Comparison of ENCODE assay signal across 10 cellular contexts in genomic region chr17:76267051-76267576, GRCh38. TPM values are rescaled to one million over a fixed set of nuclear protein-coding genes. Genes with fewer than 3 reads are reported as not detected.
A peak's percentile ranks its signal among the peaks of the same experiment; 100 is the strongest.
DNase-seq lines count a peak whose midpoint lies in the region; ATAC-seq, FAIRE-seq and TF ChIP-seq lines count a peak whose summit lies in the region.
"Had no signal": no experiment of that assay in that cellular context is flagged by ENCODE, and none has a peak within 500 bp of the region (broad histone marks: within the 10 kb centered on the region; RNA-seq: fewer than 3 reads in every experiment).

No MANE protein-coding gene starts in this region.

- H2BK20ac ChIP-seq in H1 (ENCODE audit: low read length), result no peak overlapping the region

- WGBS in H1 (ENCODE audit: extremely low coverage in 1 of 2, insufficient coverage in 1 of 2, insufficient read length in 1 of 2, insufficient replicate concordance in 2 of 2, low coverage in 1 of 2, low lambda C conversion rate in 2 of 2, missing lambda C conversion rate in 1 of 2), 2 experiments, result 86% methylated on average over 4 of the region's 4 CpGs; no CpG with 5 or more reads in 1 of the 2 experiments

- TF ChIP-seq EP300 in H1 (IDR thresholded peaks at IDR 0.05; ENCODE audit: borderline replicate concordance in 1 of 2, low read depth in 2 of 2, low read length in 2 of 2), result no peak

- H4K91ac ChIP-seq in H1 (replicated peaks; ENCODE audit: insufficient read length, low read length), result no peak overlapping the region

- no peaks in the 10 kb centered on the region for H3K23me2 ChIP-seq in H1 (ENCODE audit: low read depth, low read length)

- DNase-seq in CD8-positive, alpha-beta memory T cell, result no peak
- DNase-seq in PC-3, result no peak
- DNase-seq in H1 (ENCODE audit: low read depth in 1 of 2, low spot score in 2 of 2), result no peak
- DNase-seq in activated CD4-positive, alpha-beta T cell treated with anti-CD3 and anti-CD28 coated beads for 4 hours, result no peak
- DNase-seq: SHP77 treated with DMSO at 0.1 percent for 48 hours had no signal

- H3K9ac ChIP-seq in PC-3 (ENCODE audit: low read length), result peak overlapping the region; percentile 82
- H3K9ac ChIP-seq in H1 (replicated peaks in 1 of 4; ENCODE audit: extremely low read depth in 1 of 4, low read depth in 3 of 4, low read length in 3 of 4), result no peak overlapping the region

- no peak overlapping the region for H4K8ac ChIP-seq in H1 (ENCODE audit: extremely low read depth, insufficient read depth, low read length)

- peaks cover 26% of the 10 kb centered on the region for H3K36me3 ChIP-seq in CD8-positive, alpha-beta memory T cell (ENCODE audit: insufficient read depth, low read length)
- H3K36me3 ChIP-seq in PC-3 (ENCODE audit: low read depth, low read length) (peaks cover 10% of the 10 kb centered on the region; the same call in 1 of the 2 replicates), H1 (ENCODE audit: control insufficient read depth in 2 of 4, insufficient read depth in 4 of 4, low read length in 3 of 4) (no peaks in the 10 kb centered on the region), neutrophil (peaks cover 36% of the 10 kb centered on the region)

- H3K4me1 ChIP-seq in CD8-positive, alpha-beta memory T cell (ENCODE audit: insufficient read depth, low read length), result peaks cover 79% of the 10 kb centered on the region
- H3K4me1 ChIP-seq in PC-3 (ENCODE audit: insufficient read depth, low read length), result peaks cover 44% of the 10 kb centered on the region
- H3K4me1 ChIP-seq in H1 (replicated peaks in 1 of 4; ENCODE audit: control insufficient read depth in 3 of 4, insufficient read depth in 4 of 4, low read length in 3 of 4), result peaks cover 5 to 23% (median 15%) of the 10 kb centered on the region in 4 experiments
- H3K4me1 ChIP-seq in neutrophil (ENCODE audit: control insufficient read depth in 1 of 2, insufficient read depth in 1 of 2, low read depth in 1 of 2, low read length in 1 of 2), result peaks cover 80 to 83% of the 10 kb centered on the region in 2 experiments

- H2BK15ac ChIP-seq in H1 (ENCODE audit: low read length), result no peak overlapping the region

- peaks cover 45% of the 10 kb centered on the region for H3K79me2 ChIP-seq in PC-3 (ENCODE audit: low read length)
- peaks cover 3 to 24% of the 10 kb centered on the region in 2 experiments; a peak in 3 of 4 replicates for H3K79me2 ChIP-seq in H1 (ENCODE audit: control insufficient read depth in 1 of 2, insufficient read depth in 2 of 2, low read length in 2 of 2)

- intact Hi-C loops in PC-3 (cut with micrococcal nuclease), result loop anchor here (10.0 kb wide), 1 partner anchor 162 kb away; the partner anchor contains the start of gene EXOC7

- peak overlapping the region; percentile 30; the same call in 1 of the 2 replicates for H2BK12ac ChIP-seq in H1 (ENCODE audit: low read depth, low read length)

- no peak for TF ChIP-seq CTCF in PC-3 (conservative IDR thresholded peaks at IDR 0.05; ENCODE audit: low read depth, low read length)
- TF ChIP-seq CTCF in H1 (IDR thresholded peaks at IDR 0.05; ENCODE audit: control extremely low read depth in 1 of 3, insufficient read depth in 1 of 3, low read depth in 1 of 3, low read length in 3 of 3), result no peak
- TF ChIP-seq CTCF in neutrophil (IDR thresholded peaks at IDR 0.05), result no peak

- no peaks in the 10 kb centered on the region for H3K9me3 Mint-ChIP-seq in CD8-positive, alpha-beta memory T cell

- no peak for TF ChIP-seq RAD21 in H1 (IDR thresholded peaks at IDR 0.05 in 1 of 2, conservative IDR thresholded peaks at IDR 0.05 in 1 of 2; ENCODE audit: low read depth in 2 of 2, low read length in 2 of 2)

- H3F3A ChIP-seq in PC-3 (ENCODE audit: low read length, unreplicated experiment), result no peaks in the 10 kb centered on the region

- CTCF ChIA-PET in CD8-positive, alpha-beta memory T cell (lab: Charles Lee), result interaction anchor here (1.0 to 7.3 kb wide), 7 partner anchors 13 to 146 kb away, joined by 3 to 50 read pairs (median 6); no protein-coding TSS in a partner anchor
- CTCF ChIA-PET in PC-3 (lab: Charles Lee), result no interaction called here
- CTCF ChIA-PET in H1 (lab: Charles Lee; ENCODE audit: partially characterized antibody), result interaction anchor here (0.6 to 6.2 kb wide), 8 partner anchors 11 to 178 kb away, joined by 3 to 63 read pairs (median 3); no protein-coding TSS in a partner anchor

- peak overlapping the region; percentile 93 for H3K4me2 ChIP-seq in PC-3 (ENCODE audit: low read length)
- H3K4me2 ChIP-seq in H1 (ENCODE audit: insufficient read depth in 1 of 2, low read depth in 2 of 2, low read length in 2 of 2), result peak overlapping the region; percentile 70 to 77

- ATAC-seq in PC-3 (no peak), GM21447 (IDR thresholded peaks at IDR 0.05; ENCODE audit: unreplicated experiment) (no peak), HG02981 (IDR thresholded peaks at IDR 0.05; ENCODE audit: unreplicated experiment) (no peak), HG03097 (IDR thresholded peaks at IDR 0.05; ENCODE audit: low FRiP score, unreplicated experiment) (no peak)
- ATAC-seq: mucosa of descending colon had no signal

- H3K4me1 Mint-ChIP-seq in CD8-positive, alpha-beta memory T cell, result peaks cover 64 to 78% (median 64%) of the 10 kb centered on the region in 3 donors

- no peak overlapping the region for H3K56ac ChIP-seq in H1 (replicated peaks; ENCODE audit: insufficient read length, low read depth, low read length)

- peak overlapping the region; percentile 87 for H3K4me3 ChIP-seq in CD8-positive, alpha-beta memory T cell (ENCODE audit: low read length)
- H3K4me3 ChIP-seq in PC-3 (ENCODE audit: low read length), result peak overlapping the region; percentile 77
- peak overlapping the region in 1 of 4 experiments; percentile 82; a peak in 3 of 8 replicates for H3K4me3 ChIP-seq in H1 (ENCODE audit: extremely low read depth in 1 of 4, insufficient read depth in 2 of 4, low read depth in 3 of 4, low read length in 4 of 4)
- peak overlapping the region; percentile 98 to 99 for H3K4me3 ChIP-seq in neutrophil (ENCODE audit: low read depth in 1 of 2, low read length in 1 of 2)

- peak overlapping the region; percentile 88 to 96 (median 91) for H3K4me3 Mint-ChIP-seq in CD8-positive, alpha-beta memory T cell

- no peak overlapping the region for H3K4ac ChIP-seq in H1 (replicated peaks; ENCODE audit: insufficient read length, low read depth, low read length)

- no peak overlapping the region for H2BK5ac ChIP-seq in H1 (ENCODE audit: low read depth, low read length)

- POLR2A ChIA-PET in CD8-positive, alpha-beta memory T cell (lab: Charles Lee), result interaction anchor here (0.5 to 6.4 kb wide), 19 partner anchors 9 to 192 kb away, joined by 3 to 34 read pairs (median 4); partner anchors contain the start of genes EXOC7, FOXJ1 and RNF157
- POLR2A ChIA-PET in PC-3 (lab: Charles Lee; ENCODE audit: unreplicated experiment) (no interaction called here), H1 (lab: Charles Lee; ENCODE audit: partially characterized antibody) (interaction anchor here (0.9 to 2.0 kb wide), 6 partner anchors 10 to 110 kb away, joined by 3 to 6 read pairs (median 4); no protein-coding TSS in a partner anchor)

- H3K9me3 ChIP-seq in CD8-positive, alpha-beta memory T cell (ENCODE audit: low read length), result no peaks in the 10 kb centered on the region
- H3K9me3 ChIP-seq in PC-3 (ENCODE audit: low read length), result no peaks in the 10 kb centered on the region
- H3K9me3 ChIP-seq in H1 (ENCODE audit: insufficient read depth in 2 of 2, low read depth in 1 of 2, low read length in 1 of 2), result no peaks in the 10 kb centered on the region
- no peaks in the 10 kb centered on the region for H3K9me3 ChIP-seq in neutrophil
- H3K9me3 ChIP-seq: mucosa of descending colon had no signal

- BruUV-seq in PC-3 (replicated peaks; lab: Mats Ljungman, UMichigan), result no TSS peak

- H3K9me2 ChIP-seq in PC-3 (replicated peaks; ENCODE audit: low read length), result no peaks in the 10 kb centered on the region

- no peak overlapping the region for H4K5ac ChIP-seq in H1 (ENCODE audit: insufficient read length, low read depth, low read length)

- FAIRE-seq in H1 (lab: Jason Lieb, UNC), result no peak

- H3K27ac ChIP-seq in CD8-positive, alpha-beta memory T cell (ENCODE audit: low read depth, low read length), result peak overlapping the region; percentile 79
- H3K27ac ChIP-seq in PC-3 (ENCODE audit: low read length) (no peak overlapping the region), H1 (ENCODE audit: low read depth, low read length) (no peak overlapping the region), neutrophil (peak overlapping the region; percentile 96)

- H3K36me3 Mint-ChIP-seq in CD8-positive, alpha-beta memory T cell, result peaks cover 0 to 35% (median 6%) of the 10 kb centered on the region in 3 donors

- H4K20me1 ChIP-seq in PC-3 (ENCODE audit: low read length) (peaks cover 11% of the 10 kb centered on the region; the same call in 1 of the 2 replicates), H1 (replicated peaks in 1 of 2; ENCODE audit: control insufficient read depth in 1 of 2, insufficient read depth in 2 of 2, low read length in 2 of 2) (no peaks in the 10 kb centered on the region)

- 0 out of 3 replicates have a peak, but pooled peaks of 1 of the 2 experiments have one; percentile 6 for TF ChIP-seq POLR2A in H1 (IDR thresholded peaks at IDR 0.05; ENCODE audit: control extremely low read depth in 1 of 2, low read depth in 2 of 2, low read length in 2 of 2)

- peaks cover 2% of the 10 kb centered on the region; the same call in 1 of the 2 replicates for H3K79me1 ChIP-seq in H1 (ENCODE audit: low read depth, low read length)

- no peak overlapping the region for H3K18ac ChIP-seq in H1 (ENCODE audit: extremely low read depth, low read length)

- H3K23ac ChIP-seq in H1 (ENCODE audit: insufficient read length), result no peak overlapping the region

- peak overlapping the region; percentile 79; the same call in 1 of the 2 replicates for H2AK5ac ChIP-seq in H1 (ENCODE audit: low read depth, low read length)

- H3K14ac ChIP-seq in H1 (ENCODE audit: insufficient read length), result no peak overlapping the region

- peak overlapping the region; percentile 90 to 100 (median 98) for H3K27ac Mint-ChIP-seq in CD8-positive, alpha-beta memory T cell

- H3K27me3 ChIP-seq in CD8-positive, alpha-beta memory T cell (ENCODE audit: insufficient read depth, low read length, poor library complexity, severe bottlenecking), result no peaks in the 10 kb centered on the region
- H3K27me3 ChIP-seq in PC-3 (ENCODE audit: low read length) (no peaks in the 10 kb centered on the region), H1 (replicated peaks in 1 of 4; ENCODE audit: control insufficient read depth in 3 of 4, extremely low read depth in 1 of 4, insufficient read depth in 3 of 4, low read length in 3 of 4) (no peaks in the 10 kb centered on the region), neutrophil (no peaks in the 10 kb centered on the region)

- no peak overlapping the region for H2AFZ ChIP-seq in PC-3 (ENCODE audit: low read length)
- no peak overlapping the region for H2AFZ ChIP-seq in H1 (ENCODE audit: low read length)

- no peak overlapping the region for H2BK120ac ChIP-seq in H1 (replicated peaks; ENCODE audit: low read depth, low read length)

- no peaks in the 10 kb centered on the region for H3K27me3 Mint-ChIP-seq in CD8-positive, alpha-beta memory T cell

RNA-seq across cellular contexts. Expression of gene UBALD2, which starts 2.0 kb away (rescaled TPM):
- total RNA-seq in CD8-positive, alpha-beta memory T cell, result 100 to 1,000 TPM; 125 to 133 TPM
- 8.7 TPM for polyA plus RNA-seq in CD8-positive, alpha-beta memory T cell
- total RNA-seq in PC-3 (2014; rRNA removed), result 59.5 and 63.5 TPM in 2 replicates
- total RNA-seq in H1 (2021; fragmentation: NEBNext Ultra II Directional; extraction: Animal tissue kit (Norgen Biotek cat#: 25700)), result 22.6 and 25.6 TPM in 2 replicates
- polyA plus RNA-seq in H1 (2011; rRNA removed), result 17.8 and 26.8 TPM in 2 replicates
- 11.6 TPM for polyA plus RNA-seq in H1 (2011; cell fraction: cytosol; rRNA removed)
- polyA plus RNA-seq in H1 (2011; cell fraction: nucleus; rRNA removed), result 20.6 TPM
- 6.2 to 22.1 TPM (median 14.0 TPM) in 4 replicates for polyA plus RNA-seq in H1 (2012, experiment 1 of 2)
- polyA plus RNA-seq in H1 (2012, experiment 2 of 2), result 27.4 TPM
- 22.2 TPM for polyA plus RNA-seq in H1 (2013, experiment 1 of 2)
- polyA plus RNA-seq in H1 (2013, experiment 2 of 2), result 20.6 TPM
- 4.8 and 7.9 TPM in 2 replicates for polyA minus RNA-seq in H1 (2011; rRNA and poly(A)+ RNA removed)
- polyA minus RNA-seq in H1 (2011; cell fraction: cytosol; rRNA and poly(A)+ RNA removed), result 26.6 TPM
- 13.2 TPM for polyA minus RNA-seq in H1 (2011; cell fraction: nucleus; rRNA and poly(A)+ RNA removed)

RNA-seq across cellular contexts. Expression of gene RNF157, which starts 26.8 kb away (rescaled TPM):
- 10 to 100 TPM; 13.9 TPM for total RNA-seq in CD8-positive, alpha-beta memory T cell
- 10.7 TPM for polyA plus RNA-seq in CD8-positive, alpha-beta memory T cell
- total RNA-seq in PC-3 (2014; rRNA removed), result 7.3 and 7.4 TPM in 2 replicates
- 13.4 and 14.9 TPM in 2 replicates for total RNA-seq in H1 (2021; fragmentation: NEBNext Ultra II Directional; extraction: Animal tissue kit (Norgen Biotek cat#: 25700))
- 16.7 and 20.2 TPM in 2 replicates for polyA plus RNA-seq in H1 (2011; rRNA removed)
- 15.2 TPM for polyA plus RNA-seq in H1 (2011; cell fraction: cytosol; rRNA removed)
- polyA plus RNA-seq in H1 (2011; cell fraction: nucleus; rRNA removed), result 17.4 TPM
- polyA plus RNA-seq in H1 (2012, experiment 1 of 2), result 13.0 to 30.8 TPM (median 18.2 TPM) in 4 replicates
- 10.9 TPM for polyA plus RNA-seq in H1 (2012, experiment 2 of 2)
- polyA plus RNA-seq in H1 (2013, experiment 1 of 2), result 9.3 TPM
- polyA plus RNA-seq in H1 (2013, experiment 2 of 2), result 9.7 TPM
- 27.8 and 31.8 TPM in 2 replicates for polyA minus RNA-seq in H1 (2011; rRNA and poly(A)+ RNA removed)
- polyA minus RNA-seq in H1 (2011; cell fraction: cytosol; rRNA and poly(A)+ RNA removed), result 16.3 TPM
- 15.9 TPM for polyA minus RNA-seq in H1 (2011; cell fraction: nucleus; rRNA and poly(A)+ RNA removed)

RNA-seq across cellular contexts. Expression of gene QRICH2, which starts 41.0 kb away (rescaled TPM):
- total RNA-seq in CD8-positive, alpha-beta memory T cell, result 1 to 10 TPM; 2.4 to 2.5 TPM
- polyA plus RNA-seq in CD8-positive, alpha-beta memory T cell, result 0.22 TPM
- 2.2 and 5.7 TPM in 2 replicates for total RNA-seq in PC-3 (2014; rRNA removed)
- 2.8 and 3.2 TPM in 2 replicates for total RNA-seq in H1 (2021; fragmentation: NEBNext Ultra II Directional; extraction: Animal tissue kit (Norgen Biotek cat#: 25700))
- polyA plus RNA-seq in H1 (2011; rRNA removed), result 3.8 and 4.9 TPM in 2 replicates
- polyA plus RNA-seq in H1 (2011; cell fraction: cytosol; rRNA removed), result 4.8 TPM
- polyA plus RNA-seq in H1 (2011; cell fraction: nucleus; rRNA removed), result 18.4 TPM
- polyA plus RNA-seq in H1 (2012, experiment 1 of 2), result 2.8 to 4.6 TPM (median 3.9 TPM) in 4 replicates
- polyA plus RNA-seq in H1 (2012, experiment 2 of 2), result 0.89 TPM
- 1.4 TPM for polyA plus RNA-seq in H1 (2013, experiment 1 of 2)
- polyA plus RNA-seq in H1 (2013, experiment 2 of 2), result 1.0 TPM
- polyA minus RNA-seq in H1 (2011; rRNA and poly(A)+ RNA removed), result 10.8 and 11.1 TPM in 2 replicates
- polyA minus RNA-seq in H1 (2011; cell fraction: cytosol; rRNA and poly(A)+ RNA removed), result 2.0 TPM
- polyA minus RNA-seq in H1 (2011; cell fraction: nucleus; rRNA and poly(A)+ RNA removed), result 5.4 TPM

Comparison
In these comparisons a context has a peak if more than half of its experiments do, and no peak if none do; other contexts are left out.
1. H3K27ac ChIP-seq: peak in CD8-positive, alpha-beta memory T cell (single experiment) and neutrophil (single experiment); none in PC-3 (single experiment) and H1 (single experiment).